27 cellular contexts compared by ENCODE assay signal in the genomic region with DNA sequence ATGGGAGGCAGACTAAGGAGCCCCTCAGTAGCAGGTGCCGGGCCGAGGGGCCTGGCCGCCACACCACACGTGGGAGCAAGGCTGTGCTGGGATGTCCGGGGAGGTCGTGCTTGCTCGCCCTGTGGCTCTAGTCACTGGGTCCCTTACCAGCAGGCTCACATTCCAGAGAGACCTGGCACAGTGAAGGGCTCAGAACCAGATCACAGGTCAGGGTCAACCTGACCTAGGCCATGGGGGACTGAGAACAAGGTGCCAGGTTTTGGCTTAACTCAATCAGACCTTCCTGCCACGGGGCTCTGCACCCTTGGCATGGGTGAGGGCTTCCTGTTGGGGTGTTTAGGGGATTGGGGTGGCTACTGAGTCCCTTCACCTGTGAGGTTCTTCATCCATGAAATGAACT.
"Had no signal": no experiment of that assay in that cellular context is flagged by ENCODE, and none has a peak within 500 bp of the region (broad histone marks: within the 10 kb centered on the region; RNA-seq: fewer than 3 reads in every experiment).

No MANE protein-coding gene starts in this region.

- H3K27ac Mint-ChIP-seq: activated T-helper 2 cell treated with anti-CD3 and anti-CD28 coated beads, Interferon-gamma antibody, Interleukin-2, Interleukin-4, amounts not matched to agents 10 μg/mL and 5 μg/mL and 100 μg/mL, durations not matched to agents 14 hours and 24 hours and 36 hours; endodermal cell; nephron; progenitor cell of endocrine pancreas had no signal

- H3K27me3 ChIP-seq: ovary, sigmoid colon, tibial nerve had no signal

- H3K4me1 ChIP-seq: sigmoid colon had no signal

- H3K4me3 ChIP-seq: ovary, sigmoid colon, tibial nerve had no signal

- H3K36me3 ChIP-seq: ovary had no signal

- H3K9ac ChIP-seq: SK-N-SH had no signal

- H3K27ac ChIP-seq: ovary, sigmoid colon, tibial nerve had no signal

- H3K9me3 ChIP-seq: ovary, sigmoid colon, SK-N-SH, tibial nerve had no signal

- H3K9me3 Mint-ChIP-seq: activated T-cell treated with anti-CD3 and anti-CD28 coated beads, Interleukin-2, amount 50 U/mL, for 4 hours; activated T-helper 2 cell treated with anti-CD3 and anti-CD28 coated beads, Interferon-gamma antibody, Interleukin-2, Interleukin-4, amounts not matched to agents 10 μg/mL and 5 μg/mL and 100 μg/mL, durations not matched to agents 14 hours and 24 hours and 36 hours; dendritic cell treated with granulocyte-macrophage colony-stimulating factor and Interleukin-4, amounts not matched to agents 40 ng/mL and 50 ng/mL, for 4 days; endodermal cell; nephron; T-helper 1 cell treated with Interleukin-12 subunit alpha and Interleukin-12 subunit beta and Interleukin-4 antibody, amounts not matched to agents 30 μg/mL and 1 μg/mL, for 36 hours had no signal

- ATAC-seq: activated T-cell treated with anti-CD3 and anti-CD28 coated beads, Interleukin-2, amount 50 U/mL, for 4 hours; esophagus mucosa had no signal

- DNase-seq: activated CD4-positive, alpha-beta T cell treated with anti-CD3 and anti-CD28 coated beads for 4 hours; activated CD4-positive, alpha-beta T cell treated with anti-CD3 and anti-CD28 coated beads, Interleukin-2, amount 50 U/mL, for 4 hours; activated CD8-positive, alpha-beta memory T cell treated with anti-CD3 and anti-CD28 coated beads, Interleukin-2, amount 50 U/mL, for 4 hours; activated T-cell treated with anti-CD3 and anti-CD28 coated beads, Interleukin-2, amount 50 U/mL, for 4 hours; amygdala; caudate nucleus; endodermal cell; foreskin fibroblast; head of caudate nucleus; hippocampal formation; kidney; midbrain; ovary; sigmoid colon; SK-N-SH; small intestine; stimulated activated CD4-positive, alpha-beta T cell treated with anti-CD3 and anti-CD28 coated beads, Interleukin-4, amount 100 ng/mL, for 24 hours; stimulated activated naive CD4-positive, alpha-beta T cell; SW 1271; T1000 had no signal

- H3K27me3 Mint-ChIP-seq: dendritic cell treated with granulocyte-macrophage colony-stimulating factor and Interleukin-4, amounts not matched to agents 40 ng/mL and 50 ng/mL, for 4 days; progenitor cell of endocrine pancreas had no signal

- H3K4me3 Mint-ChIP-seq: activated T-cell treated with anti-CD3 and anti-CD28 coated beads, Interleukin-2, amount 50 U/mL, for 4 hours; dendritic cell treated with granulocyte-macrophage colony-stimulating factor and Interleukin-4, amounts not matched to agents 40 ng/mL and 50 ng/mL, for 4 days; endodermal cell; nephron; T-helper 1 cell treated with Interleukin-12 subunit alpha and Interleukin-12 subunit beta and Interleukin-4 antibody, amounts not matched to agents 30 μg/mL and 1 μg/mL, for 36 hours had no signal

- H3K4me2 ChIP-seq: SK-N-SH had no signal
